Comparison of ENCODE assay signal across 8 cellular contexts in genomic region chr7:30026229-30027064, GRCh38.
DNase-seq lines count a peak whose midpoint lies in the region; TF ChIP-seq lines count a peak whose summit lies in the region.

A gene with protein sequence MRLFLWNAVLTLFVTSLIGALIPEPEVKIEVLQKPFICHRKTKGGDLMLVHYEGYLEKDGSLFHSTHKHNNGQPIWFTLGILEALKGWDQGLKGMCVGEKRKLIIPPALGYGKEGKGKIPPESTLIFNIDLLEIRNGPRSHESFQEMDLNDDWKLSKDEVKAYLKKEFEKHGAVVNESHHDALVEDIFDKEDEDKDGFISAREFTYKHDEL (minus strand): TSS chr7:30026702. CDS start chr7:30026508, 194 bp downstream.

- peak within 1 kb of the TSS; percentile 87 for H3K27ac Mint-ChIP-seq in activated naive CD4-positive, alpha-beta T cell treated with anti-CD3 and anti-CD28 coated beads, Interleukin-2, amount 50 U/mL, for 24 hours

- DNase-seq in GM04504 (ENCODE audit: low read depth) (peak; percentile 99), HFF-Myc (ENCODE audit: extremely low read depth, low read depth) (peak; percentile 99), MV-4-11 (lab: John Stamatoyannopoulos, UW) (peak; percentile 99), SK-N-MC (ENCODE audit: low read depth, low spot score) (peak; percentile 99), globus pallidus (ENCODE audit: low spot score) (peak; percentile 98), non-pigmented ciliary epithelial cell (ENCODE audit: low read depth) (peak; percentile 99), superior temporal gyrus (ENCODE audit: extremely low spot score) (peak; percentile 99)

- peak within 1 kb of the TSS; percentile 91 for H3K9ac ChIP-seq in SK-N-MC (ENCODE audit: insufficient read length)

- H3K4me3 ChIP-seq in HFF-Myc (replicated peaks; ENCODE audit: low read depth, low read length) (peak within 1 kb of the TSS; percentile 89), SK-N-MC (peak within 1 kb of the TSS; percentile 95)

- H3K9me3 Mint-ChIP-seq in activated naive CD4-positive, alpha-beta T cell treated with anti-CD3 and anti-CD28 coated beads, Interleukin-2, amount 50 U/mL, for 24 hours: no peaks in the 10 kb centered on the region

- no peaks in the 10 kb centered on the region for H3K9me3 ChIP-seq in SK-N-MC (ENCODE audit: low read depth, low read length)

- H3K36me3 ChIP-seq in SK-N-MC (ENCODE audit: insufficient read depth, low read length): peaks cover under 1% of the 10 kb centered on the region; the same call in 1 of the 2 replicates

- H3K36me3 Mint-ChIP-seq in activated naive CD4-positive, alpha-beta T cell treated with anti-CD3 and anti-CD28 coated beads, Interleukin-2, amount 50 U/mL, for 24 hours: peaks cover 4% of the 10 kb centered on the region

- peak within 1 kb of the TSS; percentile 83 for H3K27ac ChIP-seq in SK-N-MC

- no peaks in the 10 kb centered on the region for H3K27me3 Mint-ChIP-seq in activated naive CD4-positive, alpha-beta T cell treated with anti-CD3 and anti-CD28 coated beads, Interleukin-2, amount 50 U/mL, for 24 hours

- H3K4me3 Mint-ChIP-seq in activated naive CD4-positive, alpha-beta T cell treated with anti-CD3 and anti-CD28 coated beads, Interleukin-2, amount 50 U/mL, for 24 hours: peak within 1 kb of the TSS; percentile 96

- peaks cover 33% of the 10 kb centered on the region for H3K4me1 Mint-ChIP-seq in activated naive CD4-positive, alpha-beta T cell treated with anti-CD3 and anti-CD28 coated beads, Interleukin-2, amount 50 U/mL, for 24 hours

- no peak for TF ChIP-seq CTCF in HFF-Myc (IDR thresholded peaks at IDR 0.05; ENCODE audit: low read depth, low read length, missing control alignments)

Comparison
In these comparisons a context has a peak if more than half of its experiments do, and no peak if none do; other contexts are left out.
1. Peak in every context shown above with its lines: DNase-seq, H3K4me3 ChIP-seq and H3K27ac ChIP-seq.